9 cellular contexts compared by ENCODE assay signal in genomic region chrX:17590892-17591740, GRCh38.
DNase-seq lines count a peak whose midpoint lies in the region; ATAC-seq and TF ChIP-seq lines count a peak whose summit lies in the region.
"Had no signal": no experiment of that assay in that cellular context is flagged by ENCODE, and none has a peak within 500 bp of the region (broad histone marks: within the 10 kb centered on the region; RNA-seq: fewer than 3 reads in every experiment).

No MANE protein-coding gene starts in this region.

- H3K9me3 ChIP-seq in breast epithelium, result no peaks in the 10 kb centered on the region

- H3K27ac ChIP-seq in breast epithelium, result peak overlapping the region in 1 of 2 donors; percentile 35

- H3K36me3 ChIP-seq in breast epithelium, result no peaks in the 10 kb centered on the region

- DNase-seq in DMS 273 treated with DMSO at 0.1 percent for 48 hours (lab: John Stamatoyannopoulos, UW), result peak; percentile 11
- DNase-seq in RKO (ENCODE audit: low spot score), result peak; percentile 65
- DNase-seq in breast epithelium (ENCODE audit: low spot score in 2 of 2), result peak in 1 of 2 donors; percentile 40
- peak; percentile 81 for DNase-seq in kidney tubule cell (ENCODE audit: low spot score)
- DNase-seq in stimulated activated CD4-positive, alpha-beta T cell treated with anti-CD3 and anti-CD28 coated beads, Interleukin-4, amount 100 ng/mL, for 1 hour, result peak; percentile 8
- no peak for DNase-seq in T-helper 9 cell

- intact Hi-C loops in breast epithelium (cut with DNase I; ENCODE audit: low total_unique reads), result no loop called here

- peaks cover 0 to 17% of the 10 kb centered on the region in 2 donors for H3K27me3 ChIP-seq in breast epithelium

- H3K4me3 ChIP-seq in breast epithelium, result peak overlapping the region in 1 of 3 donors; percentile 20

- ATAC-seq in GM19467 (IDR thresholded peaks at IDR 0.05; ENCODE audit: unreplicated experiment), result peak; percentile 56
- ATAC-seq: T-cell had no signal

- TF ChIP-seq POLR2A in breast epithelium (IDR thresholded peaks at IDR 0.05), result no peak

- TF ChIP-seq CTCF in LNCAP (IDR thresholded peaks at IDR 0.05) (peak; percentile 60), breast epithelium (IDR thresholded peaks at IDR 0.05) (peak; percentile 29 to 66 (median 61))

- no peaks in the 10 kb centered on the region for H3K4me1 ChIP-seq in breast epithelium
